In the genomic region with DNA sequence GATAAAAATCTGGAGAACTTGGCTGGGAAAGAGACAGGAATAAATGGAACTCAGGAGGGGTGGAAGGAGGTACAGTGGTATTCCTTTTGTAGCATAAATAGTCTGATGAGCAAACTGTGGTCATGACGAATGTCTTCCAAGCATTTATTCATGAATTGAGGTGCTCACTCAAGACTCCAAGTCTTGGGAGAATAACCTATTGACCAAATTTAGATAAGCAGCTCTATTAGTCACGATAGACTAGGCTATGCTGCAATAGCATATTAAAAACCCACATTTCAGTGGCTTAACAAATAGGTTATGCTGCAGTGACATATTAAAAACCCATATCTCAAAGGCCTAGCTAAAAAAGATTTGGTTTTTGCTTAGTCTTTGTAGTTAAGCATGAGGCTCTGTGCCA, we compare ENCODE assay signal across 10 cellular contexts.
"Had no signal": no experiment of that assay in that cellular context is flagged by ENCODE, and none has a peak within 500 bp of the region (broad histone marks: within the 10 kb centered on the region; RNA-seq: fewer than 3 reads in every experiment).

No MANE protein-coding gene starts in this region.

- H3K4me1 Mint-ChIP-seq: GM23338, H9 had no signal

- H3K27ac ChIP-seq: GM23248 had no signal

- H3K9me3 ChIP-seq: HAP-1 had no signal

- H2AFZ ChIP-seq: GM23248, GM23338 had no signal

- H3K4me3 ChIP-seq: GM23248, GM23338, HAP-1 had no signal

- H3K27ac Mint-ChIP-seq: GM23338, H9, HFFc6 had no signal

- H3K4me1 ChIP-seq: HAP-1 had no signal

- H3K9ac ChIP-seq: GM23248 had no signal

- FAIRE-seq: H1, H54 had no signal

- H3K4me3 Mint-ChIP-seq: GM23338, H9, HFFc6 had no signal

- DNase-seq: GM23248, GOT3, H7, H9, HCEC 1CT, HFFc6 had no signal

- H3K36me3 ChIP-seq: HAP-1 had no signal

- H3K4me2 ChIP-seq: GM23338 had no signal
